In the genomic region with DNA sequence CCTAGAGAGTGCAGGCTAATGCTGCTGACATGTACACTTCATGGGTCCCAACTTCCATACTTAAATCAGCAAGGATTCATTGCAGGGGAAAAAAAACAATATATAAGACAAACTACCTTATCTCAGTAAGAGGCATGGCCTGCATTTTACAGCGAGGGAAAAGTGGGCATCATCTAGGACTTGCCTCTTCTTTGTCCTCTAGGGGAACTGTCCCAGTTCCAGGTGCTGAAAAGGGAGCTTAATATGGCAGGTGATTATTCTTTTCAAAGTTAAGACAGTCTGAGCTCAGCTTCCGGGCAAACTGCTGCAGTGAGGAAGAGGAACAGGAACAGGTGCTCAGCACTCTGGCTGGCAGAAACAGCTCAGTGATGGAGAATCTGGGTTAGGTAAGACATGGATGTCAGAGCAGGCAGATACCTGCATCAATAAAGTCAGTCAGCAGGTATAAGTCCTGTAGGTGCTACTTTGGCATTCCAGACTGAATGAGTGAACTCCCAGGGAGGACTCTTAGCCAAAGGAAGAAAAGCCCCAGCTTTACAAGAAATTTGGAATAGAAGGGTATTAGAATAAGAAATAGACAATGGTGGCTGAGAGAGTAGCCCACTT, we compare ENCODE assay signal across 17 cellular contexts.
DNase-seq lines count a peak whose midpoint lies in the region; ATAC-seq and TF ChIP-seq lines count a peak whose summit lies in the region.
"Had no signal": no experiment of that assay in that cellular context is flagged by ENCODE, and none has a peak within 500 bp of the region (broad histone marks: within the 10 kb centered on the region; RNA-seq: fewer than 3 reads in every experiment).

No MANE protein-coding gene starts in this region.

- ATAC-seq in SK-N-SH treated with all-trans-retinoic acid at 6 μM for 48 hours (no peak), HG03460 (IDR thresholded peaks at IDR 0.05; ENCODE audit: unreplicated experiment) (no peak), HG02588 (IDR thresholded peaks at IDR 0.05; ENCODE audit: unreplicated experiment) (no peak)
- ATAC-seq: activated naive CD4-positive, alpha-beta T cell treated with anti-CD3 and anti-CD28 coated beads, Interleukin-2, amount 50 U/mL, for 72 hours; activated T-cell treated with anti-CD3 and anti-CD28 coated beads, Interleukin-2, amount 50 U/mL, for 4 hours; body of pancreas; gastroesophageal sphincter; naive thymus-derived CD8-positive, alpha-beta T cell had no signal

- DNase-seq in COLO829 (ENCODE audit: low spot score) (peak; percentile 70), iPS-NIHi11 (ENCODE audit: low spot score) (peak; percentile 61), CD1c-positive myeloid dendritic cell (ENCODE audit: extremely low spot score) (no peak), NCI-H187 (lab: John Stamatoyannopoulos, UW) (no peak)
- DNase-seq in Jurkat, Clone E6-1 (ENCODE audit: low read depth, low spot score) = peak; percentile 25
- DNase-seq: activated T-cell treated with anti-CD3 and anti-CD28 coated beads, Interleukin-2, amount 50 U/mL, for 4 hours; body of pancreas; cortex of kidney; naive thymus-derived CD8-positive, alpha-beta T cell; small intestine; stimulated activated CD4-positive, alpha-beta T cell treated with anti-CD3 and anti-CD28 coated beads, Interleukin-4, amount 100 ng/mL, for 4 hours; stimulated activated CD8-positive, alpha-beta memory T cell treated with anti-CD3 and anti-CD28 coated beads, Interleukin-4, amount 100 ng/mL, for 48 hours had no signal

- no peak overlapping the region for H3K4me3 ChIP-seq in Jurkat, Clone E6-1 (ENCODE audit: low read length)
- H3K4me3 ChIP-seq: body of pancreas, gastroesophageal sphincter had no signal

TF ChIP-seq in SK-N-SH treated with all-trans-retinoic acid at 6 μM for 48 hours, 23 proteins besides CTCF, POLR2A, EP300 and RAD21:
- TF ChIP-seq ISL1 (CRISPR knock-in tag; IDR thresholded peaks at IDR 0.05) (no peak), ZNF70 (CRISPR knock-in tag; IDR thresholded peaks at IDR 0.05) (no peak), SNAI2 (CRISPR knock-in tag; IDR thresholded peaks at IDR 0.05) (0 out of 2 replicates have a peak, but pooled peaks have one; percentile 25), BACH2 (CRISPR knock-in tag; IDR thresholded peaks at IDR 0.05; ENCODE audit: borderline replicate concordance) (no peak), ESRRG (CRISPR knock-in tag; IDR thresholded peaks at IDR 0.05) (no peak)
- TF ChIP-seq, protein P1, sequence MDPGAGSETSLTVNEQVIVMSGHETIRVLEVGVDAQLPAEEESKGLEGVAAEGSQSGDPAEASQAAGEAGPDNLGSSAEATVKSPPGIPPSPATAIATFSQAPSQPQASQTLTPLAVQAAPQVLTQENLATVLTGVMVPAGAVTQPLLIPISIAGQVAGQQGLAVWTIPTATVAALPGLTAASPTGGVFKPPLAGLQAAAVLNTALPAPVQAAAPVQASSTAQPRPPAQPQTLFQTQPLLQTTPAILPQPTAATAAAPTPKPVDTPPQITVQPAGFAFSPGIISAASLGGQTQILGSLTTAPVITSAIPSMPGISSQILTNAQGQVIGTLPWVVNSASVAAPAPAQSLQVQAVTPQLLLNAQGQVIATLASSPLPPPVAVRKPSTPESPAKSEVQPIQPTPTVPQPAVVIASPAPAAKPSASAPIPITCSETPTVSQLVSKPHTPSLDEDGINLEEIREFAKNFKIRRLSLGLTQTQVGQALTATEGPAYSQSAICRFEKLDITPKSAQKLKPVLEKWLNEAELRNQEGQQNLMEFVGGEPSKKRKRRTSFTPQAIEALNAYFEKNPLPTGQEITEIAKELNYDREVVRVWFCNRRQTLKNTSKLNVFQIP (CRISPR knock-in tag; IDR thresholded peaks at IDR 0.05; ENCODE audit: borderline replicate concordance, low read depth) = no peak
- TF ChIP-seq, protein P2, sequence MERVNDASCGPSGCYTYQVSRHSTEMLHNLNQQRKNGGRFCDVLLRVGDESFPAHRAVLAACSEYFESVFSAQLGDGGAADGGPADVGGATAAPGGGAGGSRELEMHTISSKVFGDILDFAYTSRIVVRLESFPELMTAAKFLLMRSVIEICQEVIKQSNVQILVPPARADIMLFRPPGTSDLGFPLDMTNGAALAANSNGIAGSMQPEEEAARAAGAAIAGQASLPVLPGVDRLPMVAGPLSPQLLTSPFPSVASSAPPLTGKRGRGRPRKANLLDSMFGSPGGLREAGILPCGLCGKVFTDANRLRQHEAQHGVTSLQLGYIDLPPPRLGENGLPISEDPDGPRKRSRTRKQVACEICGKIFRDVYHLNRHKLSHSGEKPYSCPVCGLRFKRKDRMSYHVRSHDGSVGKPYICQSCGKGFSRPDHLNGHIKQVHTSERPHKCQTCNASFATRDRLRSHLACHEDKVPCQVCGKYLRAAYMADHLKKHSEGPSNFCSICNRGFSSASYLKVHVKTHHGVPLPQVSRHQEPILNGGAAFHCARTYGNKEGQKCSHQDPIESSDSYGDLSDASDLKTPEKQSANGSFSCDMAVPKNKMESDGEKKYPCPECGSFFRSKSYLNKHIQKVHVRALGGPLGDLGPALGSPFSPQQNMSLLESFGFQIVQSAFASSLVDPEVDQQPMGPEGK (CRISPR knock-in tag; IDR thresholded peaks at IDR 0.05; ENCODE audit: borderline replicate concordance) = no peak
TF ChIP-seq in SK-N-SH treated with all-trans-retinoic acid at 6 μM for 48 hours: peak in this region for 1.

Comparison
In these comparisons a context has a peak if more than half of its experiments do, and no peak if none do; other contexts are left out.
1. DNase-seq: peak in COLO829 (single experiment), Jurkat, Clone E6-1 (single experiment) and iPS-NIHi11 (single experiment); none in CD1c-positive myeloid dendritic cell (single experiment) and NCI-H187 (0 of 2).